8 cellular contexts compared by ENCODE assay signal in genomic region chr20:62925420-62926228, GRCh38. TPM values are rescaled to one million over a fixed set of nuclear protein-coding genes. Genes with fewer than 3 reads are reported as not detected.
DNase-seq lines count a peak whose midpoint lies in the region; TF ChIP-seq lines count a peak whose summit lies in the region.

No MANE protein-coding gene starts in this region.

- peaks cover 15% of the 10 kb centered on the region for H4K20me1 ChIP-seq in neural cell (ENCODE audit: insufficient read depth)

- H2AFZ ChIP-seq in neural cell (ENCODE audit: low read depth, low read length), result no peak overlapping the region

- H3K4me1 ChIP-seq in esophagus muscularis mucosa, result peaks cover 74 to 87% (median 86%) of the 10 kb centered on the region in 4 donors

- TF ChIP-seq RAD21 in neural cell (conservative IDR thresholded peaks at IDR 0.05), result no peak

- peaks cover 3% of the 10 kb centered on the region for H3F3A ChIP-seq in neural cell (ENCODE audit: insufficient read depth, low read length, poor library complexity, severe bottlenecking)

- no peaks in the 10 kb centered on the region for H3K9me2 ChIP-seq in neural cell (ENCODE audit: insufficient read depth, low read length)

- H3K9me3 ChIP-seq in MG63 (no peaks in the 10 kb centered on the region), esophagus muscularis mucosa (no peaks in the 10 kb centered on the region), neural cell (ENCODE audit: low read length) (no peaks in the 10 kb centered on the region)

- H3K79me2 ChIP-seq in neural cell (replicated peaks; ENCODE audit: insufficient read depth, low read length), result peaks cover 86% of the 10 kb centered on the region

- intact Hi-C loops in esophagus muscularis mucosa (cut with DNase I), result no loop called here

- WGBS in esophagus muscularis mucosa, result 4% methylated on average over 8 of the region's 63 CpGs

- H3K4me3 ChIP-seq in GM06990 (replicated peaks; ENCODE audit: low read depth, low read length), result peak overlapping the region; percentile 90
- peak overlapping the region; percentile 96 for H3K4me3 ChIP-seq in H7 (ENCODE audit: insufficient read depth, low read depth, low read length)
- peak overlapping the region; percentile 88 for H3K4me3 ChIP-seq in MG63
- peak overlapping the region; percentile 79 to 97 (median 95) for H3K4me3 ChIP-seq in esophagus muscularis mucosa
- H3K4me3 ChIP-seq in neural cell (ENCODE audit: low read length), result peak overlapping the region; percentile 98

- H3K9ac ChIP-seq in neural cell (ENCODE audit: low read length), result peak overlapping the region; percentile 97

- peak overlapping the region; percentile 90 for H3K4me2 ChIP-seq in neural cell (ENCODE audit: low read length)

- H3K27me3 ChIP-seq in GM06990 (replicated peaks; ENCODE audit: control insufficient read depth, insufficient read depth, low read length), result no peaks in the 10 kb centered on the region
- no peaks in the 10 kb centered on the region for H3K27me3 ChIP-seq in H7 (ENCODE audit: control insufficient read depth, insufficient read depth, low read length)
- no peaks in the 10 kb centered on the region for H3K27me3 ChIP-seq in MG63
- no peaks in the 10 kb centered on the region for H3K27me3 ChIP-seq in esophagus muscularis mucosa
- H3K27me3 ChIP-seq in neural cell (ENCODE audit: insufficient read depth, low read depth, low read length), result no peaks in the 10 kb centered on the region

- TF ChIP-seq CTCF in GM06990 (IDR thresholded peaks at IDR 0.05; ENCODE audit: insufficient read depth, low read length, poor library complexity, severe bottlenecking) (no peak), esophagus muscularis mucosa (IDR thresholded peaks at IDR 0.05) (no peak), neural cell (IDR thresholded peaks at IDR 0.05; ENCODE audit: poor library complexity, severe bottlenecking) (no peak)

- peak overlapping the region; percentile 95 to 98 (median 98) for H3K27ac ChIP-seq in esophagus muscularis mucosa (replicated peaks in 1 of 4)
- H3K27ac ChIP-seq in neural cell (ENCODE audit: low read length), result peak overlapping the region; percentile 92

- no peak for TF ChIP-seq POLR2A in esophagus muscularis mucosa (IDR thresholded peaks at IDR 0.05; ENCODE audit: low read depth)

- DNase-seq in GM06990 (ENCODE audit: extremely low read depth, insufficient read length) (peak; percentile 71), H7 (peak; percentile 66), MG63 (peak; percentile 54), esophagus muscularis mucosa (ENCODE audit: extremely low spot score) (no peak), ureter (ENCODE audit: low spot score) (no peak), NCI-H524 treated with DMSO at 0.1 percent for 48 hours (lab: John Stamatoyannopoulos, UW) (no peak)
- peak; percentile 81 for DNase-seq in activated CD8-positive, alpha-beta memory T cell treated with anti-CD3 and anti-CD28 coated beads, Interleukin-2, amount 50 U/mL, for 48 hours

- H3K36me3 ChIP-seq in GM06990 (ENCODE audit: control insufficient read depth, insufficient read depth, low read length) (no peaks in the 10 kb centered on the region), H7 (replicated peaks; ENCODE audit: control insufficient read depth, insufficient read depth, low read length) (no peaks in the 10 kb centered on the region), MG63 (peaks cover 5% of the 10 kb centered on the region), esophagus muscularis mucosa (no peaks in the 10 kb centered on the region), neural cell (ENCODE audit: insufficient read depth, low read length) (no peaks in the 10 kb centered on the region)

- TF ChIP-seq EP300 in esophagus muscularis mucosa (IDR thresholded peaks at IDR 0.05), result no peak
- TF ChIP-seq EP300 in neural cell (conservative IDR thresholded peaks at IDR 0.05; ENCODE audit: poor library complexity, severe bottlenecking), result no peak

TF ChIP-seq in neural cell, 6 proteins besides CTCF, POLR2A, EP300 and RAD21:
- TF ChIP-seq TAF1 (IDR thresholded peaks at IDR 0.05; ENCODE audit: low read depth), result no peak
- peak; percentile 21 for TF ChIP-seq MXI1 (conservative IDR thresholded peaks at IDR 0.05; ENCODE audit: poor library complexity, severe bottlenecking)

RNA-seq across cellular contexts. Expression of gene DIDO1, which starts 0.7 kb away (rescaled TPM):
- 53.2 and 63.4 TPM in 2 replicates for total RNA-seq in H7 (2014; rRNA removed; shearing (Covaris generic))
- 20.0 and 21.2 TPM in 2 replicates for total RNA-seq in MG63 (2014; rRNA removed; shearing (Covaris generic); ENCODE audit: low replicate concordance)
- total RNA-seq in esophagus muscularis mucosa (10 to 100 TPM; 48.9 to 61.6 (median 55.7) TPM), ureter (75.8 TPM)
- polyA plus RNA-seq in neural cell, result 40.9 and 42.8 TPM in 2 replicates
- polyA minus RNA-seq in neural cell, result 86.7 and 87.6 TPM in 2 replicates

RNA-seq across cellular contexts. Expression of gene GID8, which starts 12.3 kb away (rescaled TPM):
- 49.1 and 57.0 TPM in 2 replicates for total RNA-seq in H7 (2014; rRNA removed; shearing (Covaris generic))
- 36.6 and 42.1 TPM in 2 replicates for total RNA-seq in MG63 (2014; rRNA removed; shearing (Covaris generic); ENCODE audit: low replicate concordance)
- total RNA-seq in esophagus muscularis mucosa (10 to 100 TPM; 22.4 to 30.1 (median 25.6) TPM), ureter (43.1 TPM)
- 54.8 and 56.4 TPM in 2 replicates for polyA plus RNA-seq in neural cell
- polyA minus RNA-seq in neural cell, result 75.0 and 76.5 TPM in 2 replicates

RNA-seq across cellular contexts. Expression of gene SLC17A9, which starts 26.9 kb away (rescaled TPM):
- total RNA-seq in H7 (2014; rRNA removed; shearing (Covaris generic)), result 32.6 and 41.4 TPM in 2 replicates
- total RNA-seq in MG63 (2014; rRNA removed; shearing (Covaris generic); ENCODE audit: low replicate concordance), result not detected in 2 replicates
- 1 to 10 TPM; 2.2 to 5.2 (median 2.7) TPM for total RNA-seq in esophagus muscularis mucosa
- not detected in 2 replicates for polyA plus RNA-seq in neural cell
- not detected in 2 replicates for polyA minus RNA-seq in neural cell
- 10.1 TPM for total RNA-seq in ureter

Comparison
In these comparisons a context has a peak if more than half of its experiments do, and no peak if none do; other contexts are left out.
1. DNase-seq: peak in GM06990 (single experiment), H7 (single experiment), MG63 (single experiment) and activated CD8-positive, alpha-beta memory T cell treated with anti-CD3 and anti-CD28 coated beads, Interleukin-2, amount 50 U/mL, for 48 hours (single experiment); none in esophagus muscularis mucosa (single experiment), ureter (single experiment) and NCI-H524 treated with DMSO at 0.1 percent for 48 hours (single experiment).
2. Peak in every context shown above with its lines, with median percentiles within 50 percentile points of each other: H3K4me3 ChIP-seq.